ENCODE assay signal across 9 cellular contexts in the genomic region with DNA sequence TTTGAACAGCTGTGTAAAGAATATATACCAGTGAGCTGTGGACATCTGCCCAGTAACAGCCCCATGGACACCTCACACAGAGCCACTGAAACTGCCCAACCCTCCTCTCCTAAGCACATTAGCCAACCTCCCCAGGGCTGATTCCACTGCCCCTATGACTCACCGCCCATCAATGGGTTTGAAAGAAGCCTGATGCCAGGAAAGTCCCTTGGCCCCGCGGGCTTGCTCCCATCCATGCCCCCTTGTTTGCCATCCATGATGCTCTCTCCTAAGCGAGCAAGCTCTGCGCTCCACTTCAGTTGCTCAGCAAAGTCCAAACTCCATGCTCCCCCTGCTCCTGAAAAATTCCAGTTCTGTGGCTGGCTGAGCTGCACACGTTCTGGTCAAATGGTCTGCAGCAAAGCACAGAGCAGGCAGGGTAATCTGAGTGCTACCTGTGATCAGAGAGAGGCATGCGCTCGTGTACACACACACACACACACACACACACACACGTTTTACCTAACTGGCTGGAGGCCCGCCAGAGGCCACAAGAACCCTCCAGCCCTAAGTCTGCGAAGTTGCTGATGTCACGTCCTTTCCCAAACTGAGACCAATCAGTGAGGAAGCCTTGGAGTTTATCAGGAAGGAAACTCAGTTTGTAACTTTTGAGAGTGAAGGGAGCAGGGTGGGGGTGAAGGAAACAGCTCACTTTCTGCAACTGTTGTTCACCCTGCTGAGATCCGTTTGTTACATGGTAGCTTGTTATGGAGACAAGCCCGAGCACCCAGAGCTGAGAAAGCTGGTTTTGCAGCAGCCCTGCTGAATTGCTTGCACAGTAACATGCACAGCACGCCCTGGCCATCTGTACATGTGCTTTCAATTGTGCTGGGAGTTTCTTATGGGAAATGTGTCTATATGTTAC.
DNase-seq lines count a peak whose midpoint lies in the region; ATAC-seq and TF ChIP-seq lines count a peak whose summit lies in the region.
"Had no signal": no experiment of that assay in that cellular context is flagged by ENCODE, and none has a peak within 500 bp of the region (broad histone marks: within the 10 kb centered on the region; RNA-seq: fewer than 3 reads in every experiment).

A gene with protein sequence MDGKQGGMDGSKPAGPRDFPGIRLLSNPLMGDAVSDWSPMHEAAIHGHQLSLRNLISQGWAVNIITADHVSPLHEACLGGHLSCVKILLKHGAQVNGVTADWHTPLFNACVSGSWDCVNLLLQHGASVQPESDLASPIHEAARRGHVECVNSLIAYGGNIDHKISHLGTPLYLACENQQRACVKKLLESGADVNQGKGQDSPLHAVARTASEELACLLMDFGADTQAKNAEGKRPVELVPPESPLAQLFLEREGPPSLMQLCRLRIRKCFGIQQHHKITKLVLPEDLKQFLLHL (minus strand): TSS at position 466 of the 904 bp plus-strand sequence. CDS start 209 bp downstream, at position 257.

- no peak for ATAC-seq in HG03097 (IDR thresholded peaks at IDR 0.05; ENCODE audit: low FRiP score, unreplicated experiment)

- peak; percentile 5 for DNase-seq in stimulated activated CD4-positive, alpha-beta T cell treated with anti-CD3 and anti-CD28 coated beads, Interleukin-4, amount 100 ng/mL, for 24 hours
- no peak for DNase-seq in stimulated activated CD4-positive, alpha-beta T cell treated with anti-CD3 and anti-CD28 coated beads, Interleukin-4, amount 100 ng/mL, for 1 hour
- DNase-seq in KG1 (lab: John Stamatoyannopoulos, UW) (peak; percentile 5), foreskin fibroblast (peak; percentile 39 to 81), putamen (ENCODE audit: low spot score) (peak; percentile 0), caudate nucleus (lab: John Stamatoyannopoulos, UW) (no peak)
- DNase-seq in activated CD4-positive, alpha-beta T cell treated with anti-CD3 and anti-CD28 coated beads, Interleukin-2, amount 50 U/mL, for 48 hours = peak; percentile 3 to 14

- H3K27ac ChIP-seq in caudate nucleus (ENCODE audit: low read depth, low read length) = no peak within 1 kb of the TSS
- H3K27ac ChIP-seq: tibial nerve had no signal

- TF ChIP-seq CTCF in foreskin fibroblast (IDR thresholded peaks at IDR 0.05; ENCODE audit: low read depth, low read length) = no peak

- H3K4me3 ChIP-seq in foreskin fibroblast (ENCODE audit: low read depth in 1 of 2, low read length in 2 of 2) = peak within 1 kb of the TSS; percentile 22 to 26

Comparison
In these comparisons a context has a peak if more than half of its experiments do, and no peak if none do; other contexts are left out.
1. DNase-seq: peak in stimulated activated CD4-positive, alpha-beta T cell treated with anti-CD3 and anti-CD28 coated beads, Interleukin-4, amount 100 ng/mL, for 24 hours (single experiment), KG1 (single experiment), activated CD4-positive, alpha-beta T cell treated with anti-CD3 and anti-CD28 coated beads, Interleukin-2, amount 50 U/mL, for 48 hours (2 of 2), foreskin fibroblast (2 of 2) and putamen (single experiment); none in stimulated activated CD4-positive, alpha-beta T cell treated with anti-CD3 and anti-CD28 coated beads, Interleukin-4, amount 100 ng/mL, for 1 hour (single experiment) and caudate nucleus (0 of 61).